ENCODE assay signal across 8 cellular contexts in the genomic region with DNA sequence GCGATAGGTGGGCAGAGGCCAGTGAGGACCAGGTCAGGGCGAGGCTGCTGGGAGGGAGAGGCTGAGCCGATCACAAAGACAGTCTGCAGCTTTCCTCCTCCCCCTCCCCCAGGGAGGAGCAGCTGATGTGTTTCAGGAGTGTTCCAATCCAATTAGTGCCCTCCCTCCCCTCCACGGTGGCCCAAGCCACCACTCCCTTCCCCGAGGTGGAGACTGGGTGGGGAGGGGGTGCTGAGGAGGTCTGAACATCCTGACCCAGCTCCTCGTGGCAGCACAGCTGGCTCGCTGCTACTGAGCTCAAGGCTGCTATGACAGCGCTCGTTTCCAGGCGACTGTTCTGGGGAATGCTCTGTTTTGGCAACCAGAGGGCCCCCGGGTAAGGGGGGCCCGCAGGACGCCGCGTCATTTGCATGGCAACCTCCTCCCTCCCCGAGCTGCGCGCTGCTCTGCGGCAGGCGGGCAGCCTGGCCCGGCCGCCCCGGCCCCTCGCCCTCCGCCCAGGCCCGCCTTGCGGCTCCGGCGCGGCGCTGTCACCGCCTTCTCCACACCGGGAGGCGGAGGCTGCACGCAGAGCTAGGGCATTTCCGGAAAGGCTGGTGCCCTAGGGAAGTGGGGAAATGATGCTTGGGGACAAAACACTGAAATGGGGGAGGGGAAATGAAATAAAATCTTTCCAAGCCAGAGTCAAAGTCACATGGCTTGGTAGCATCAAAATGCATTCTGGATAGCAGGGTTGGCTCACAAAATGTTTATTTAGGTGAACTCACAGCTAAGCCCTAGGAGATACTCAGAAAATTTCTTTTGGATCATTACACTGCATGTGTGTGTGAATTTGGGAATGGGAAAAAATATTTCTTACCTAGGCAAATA.
DNase-seq lines count a peak whose midpoint lies in the region; ATAC-seq and TF ChIP-seq lines count a peak whose summit lies in the region.

No MANE protein-coding gene starts in this region.

- DNase-seq in ELR (ENCODE audit: low read depth) (peak; percentile 84), HCEC 1CT (peak; percentile 66), NAMALWA (ENCODE audit: low spot score) (peak; percentile 98), glutamatergic neuron (peak; percentile 89), omental fat pad (ENCODE audit: low spot score) (peak; percentile 63)

- no peaks in the 10 kb centered on the region for H3K36me3 Mint-ChIP-seq in activated naive CD8-positive, alpha-beta T cell
- no peaks in the 10 kb centered on the region for H3K36me3 Mint-ChIP-seq in glutamatergic neuron (ENCODE audit: unreplicated experiment)

- H3K4me3 Mint-ChIP-seq in activated naive CD8-positive, alpha-beta T cell, result peak overlapping the region; percentile 74
- peak overlapping the region; percentile 88 for H3K4me3 Mint-ChIP-seq in glutamatergic neuron (ENCODE audit: unreplicated experiment)

- TF ChIP-seq CTCF in glutamatergic neuron (IDR thresholded peaks at IDR 0.05; ENCODE audit: partially characterized antibody, unreplicated experiment) (no peak), omental fat pad (IDR thresholded peaks at IDR 0.05) (no peak)

- peak overlapping the region; percentile 95 for H3K27ac ChIP-seq in temporal lobe (ENCODE audit: low read depth, low read length)

- H3K9me3 Mint-ChIP-seq in activated naive CD8-positive, alpha-beta T cell (ENCODE audit: low read depth), result no peaks in the 10 kb centered on the region
- peaks cover 13% of the 10 kb centered on the region for H3K9me3 Mint-ChIP-seq in glutamatergic neuron (ENCODE audit: unreplicated experiment)

- H3K4me1 Mint-ChIP-seq in activated naive CD8-positive, alpha-beta T cell (ENCODE audit: low read depth), result peaks cover 20% of the 10 kb centered on the region
- peaks cover 35% of the 10 kb centered on the region for H3K4me1 Mint-ChIP-seq in glutamatergic neuron (ENCODE audit: low read depth, unreplicated experiment)

- no peaks in the 10 kb centered on the region for H3K27me3 Mint-ChIP-seq in activated naive CD8-positive, alpha-beta T cell
- peaks cover 13% of the 10 kb centered on the region for H3K27me3 Mint-ChIP-seq in glutamatergic neuron (ENCODE audit: unreplicated experiment)

- ATAC-seq in SK-N-SH treated with all-trans-retinoic acid at 6 μM for 48 hours, result peak; percentile 95
- peak; percentile 87 for ATAC-seq in omental fat pad (ENCODE audit: low FRiP score)

- H3K27ac Mint-ChIP-seq in activated naive CD8-positive, alpha-beta T cell, result no peak overlapping the region
- H3K27ac Mint-ChIP-seq in glutamatergic neuron (ENCODE audit: unreplicated experiment), result peak overlapping the region; percentile 100

TF ChIP-seq in SK-N-SH treated with all-trans-retinoic acid at 6 μM for 48 hours, 23 proteins besides CTCF, POLR2A, EP300 and RAD21:
- TF ChIP-seq PPARA (CRISPR knock-in tag; IDR thresholded peaks at IDR 0.05; ENCODE audit: borderline replicate concordance) (no peak), CSDC2 (CRISPR knock-in tag; IDR thresholded peaks at IDR 0.05) (no peak), ZNF70 (CRISPR knock-in tag; IDR thresholded peaks at IDR 0.05) (peak; percentile 18; the same call in 1 of the 2 replicates), TOX (CRISPR knock-in tag; IDR thresholded peaks at IDR 0.05; ENCODE audit: borderline replicate concordance) (no peak), ESRRG (CRISPR knock-in tag; IDR thresholded peaks at IDR 0.05) (0 out of 2 replicates have a peak, but pooled peaks have one; percentile 5), ARNTL (CRISPR knock-in tag; IDR thresholded peaks at IDR 0.05; ENCODE audit: borderline replicate concordance, low read depth) (peak; percentile 49; the same call in 1 of the 2 replicates), CSRNP3 (CRISPR knock-in tag; IDR thresholded peaks at IDR 0.05) (no peak)
- TF ChIP-seq, protein P1, sequence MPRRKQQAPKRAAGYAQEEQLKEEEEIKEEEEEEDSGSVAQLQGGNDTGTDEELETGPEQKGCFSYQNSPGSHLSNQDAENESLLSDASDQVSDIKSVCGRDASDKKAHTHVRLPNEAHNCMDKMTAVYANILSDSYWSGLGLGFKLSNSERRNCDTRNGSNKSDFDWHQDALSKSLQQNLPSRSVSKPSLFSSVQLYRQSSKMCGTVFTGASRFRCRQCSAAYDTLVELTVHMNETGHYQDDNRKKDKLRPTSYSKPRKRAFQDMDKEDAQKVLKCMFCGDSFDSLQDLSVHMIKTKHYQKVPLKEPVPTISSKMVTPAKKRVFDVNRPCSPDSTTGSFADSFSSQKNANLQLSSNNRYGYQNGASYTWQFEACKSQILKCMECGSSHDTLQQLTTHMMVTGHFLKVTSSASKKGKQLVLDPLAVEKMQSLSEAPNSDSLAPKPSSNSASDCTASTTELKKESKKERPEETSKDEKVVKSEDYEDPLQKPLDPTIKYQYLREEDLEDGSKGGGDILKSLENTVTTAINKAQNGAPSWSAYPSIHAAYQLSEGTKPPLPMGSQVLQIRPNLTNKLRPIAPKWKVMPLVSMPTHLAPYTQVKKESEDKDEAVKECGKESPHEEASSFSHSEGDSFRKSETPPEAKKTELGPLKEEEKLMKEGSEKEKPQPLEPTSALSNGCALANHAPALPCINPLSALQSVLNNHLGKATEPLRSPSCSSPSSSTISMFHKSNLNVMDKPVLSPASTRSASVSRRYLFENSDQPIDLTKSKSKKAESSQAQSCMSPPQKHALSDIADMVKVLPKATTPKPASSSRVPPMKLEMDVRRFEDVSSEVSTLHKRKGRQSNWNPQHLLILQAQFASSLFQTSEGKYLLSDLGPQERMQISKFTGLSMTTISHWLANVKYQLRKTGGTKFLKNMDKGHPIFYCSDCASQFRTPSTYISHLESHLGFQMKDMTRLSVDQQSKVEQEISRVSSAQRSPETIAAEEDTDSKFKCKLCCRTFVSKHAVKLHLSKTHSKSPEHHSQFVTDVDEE (CRISPR knock-in tag; IDR thresholded peaks at IDR 0.05), result peak; percentile 43

Comparison
In these comparisons a context has a peak if more than half of its experiments do, and no peak if none do; other contexts are left out.
1. Peak in every context shown above with its lines: DNase-seq, ATAC-seq and H3K27ac ChIP-seq.